In genomic region chr9:111034573-111035539, GRCh38 we compare ENCODE assay signal across 17 cellular contexts. TPM values are rescaled to one million over a fixed set of nuclear protein-coding genes. Genes with fewer than 3 reads are reported as not detected.
A peak's percentile ranks its signal among the peaks of the same experiment; 100 is the strongest.
DNase-seq lines count a peak whose midpoint lies in the region; ATAC-seq and TF ChIP-seq lines count a peak whose summit lies in the region.
"Had no signal": no experiment of that assay in that cellular context is flagged by ENCODE, and none has a peak within 500 bp of the region (broad histone marks: within the 10 kb centered on the region; RNA-seq: fewer than 3 reads in every experiment).

No MANE protein-coding gene starts in this region.

- H3K27me3 Mint-ChIP-seq in osteocyte (ENCODE audit: unreplicated experiment): no peaks in the 10 kb centered on the region

- H2AFZ ChIP-seq in ACC112 (ENCODE audit: low read length, unreplicated experiment): peak overlapping the region; percentile 8

- DNase-seq in MG63 (peak; percentile 23), esophagus muscularis mucosa (ENCODE audit: extremely low spot score) (no peak), osteocyte (ENCODE audit: extremely low spot score, unreplicated experiment) (no peak), NCI-H1417 (lab: John Stamatoyannopoulos, UW) (no peak), dermis blood vessel endothelial cell (no peak)
- no peak for DNase-seq in stimulated activated naive CD4-positive, alpha-beta T cell (lab: John Stamatoyannopoulos, UW)
- DNase-seq: AML-193, DMS53, heart left ventricle, left cardiac atrium, NCI-H2107, SK-N-SH had no signal

- peaks cover 36% of the 10 kb centered on the region for H3K4me1 ChIP-seq in ACC112 (ENCODE audit: control insufficient read depth, insufficient read depth, low read length, unreplicated experiment)
- peaks cover 8 to 29% (median 20%) of the 10 kb centered on the region in 4 donors for H3K4me1 ChIP-seq in esophagus muscularis mucosa

- no peaks in the 10 kb centered on the region for H3K9me3 Mint-ChIP-seq in osteocyte (ENCODE audit: unreplicated experiment)

- peak overlapping the region; percentile 97 for H3K27ac Mint-ChIP-seq in osteocyte (ENCODE audit: unreplicated experiment)

- ATAC-seq in HG02981 (IDR thresholded peaks at IDR 0.05; ENCODE audit: unreplicated experiment): no peak
- ATAC-seq: activated CD4-positive, CD25-positive, alpha-beta regulatory T cell treated with anti-CD3 and anti-CD28 coated beads, Interleukin-2, amount 50 U/mL, for 24 hours; heart left ventricle; left cardiac atrium had no signal

- no peak for TF ChIP-seq EP300 in esophagus muscularis mucosa (IDR thresholded peaks at IDR 0.05)

- peak overlapping the region; percentile 84 for H3K27ac ChIP-seq in ACC112 (ENCODE audit: low read depth, low read length)
- H3K27ac ChIP-seq in esophagus muscularis mucosa (replicated peaks in 1 of 4): peak overlapping the region; percentile 28 to 87 (median 57)
- H3K27ac ChIP-seq: HL-60 had no signal

- intact Hi-C loops in esophagus muscularis mucosa (cut with DNase I): loop anchor here (5.0 kb wide), 1 partner anchor 262 kb away; no protein-coding TSS in a partner anchor

- WGBS in esophagus muscularis mucosa: 79% methylated on average over 13 of the region's 13 CpGs

- H3K36me3 ChIP-seq in ACC112 (ENCODE audit: insufficient read depth, low read length): peaks cover 5% of the 10 kb centered on the region; the same call in 1 of the 2 replicates
- peaks cover 68% of the 10 kb centered on the region for H3K36me3 ChIP-seq in MG63
- H3K36me3 ChIP-seq in esophagus muscularis mucosa: no peaks in the 10 kb centered on the region
- H3K36me3 ChIP-seq: heart left ventricle had no signal

- TF ChIP-seq CTCF in esophagus muscularis mucosa (IDR thresholded peaks at IDR 0.05) (no peak), osteocyte (IDR thresholded peaks at IDR 0.05) (no peak)

- H3K79me2 ChIP-seq in ACC112 (ENCODE audit: control insufficient read depth, insufficient read depth, low read length, unreplicated experiment): peaks cover 79% of the 10 kb centered on the region

- H3K4me1 Mint-ChIP-seq in osteocyte (ENCODE audit: unreplicated experiment): peaks cover 66% of the 10 kb centered on the region

- H3K9me3 ChIP-seq in MG63 (no peaks in the 10 kb centered on the region), esophagus muscularis mucosa (no peaks in the 10 kb centered on the region)
- H3K9me3 ChIP-seq: heart left ventricle, SK-N-SH had no signal

- H3K36me3 Mint-ChIP-seq in osteocyte (ENCODE audit: unreplicated experiment): peaks cover 17% of the 10 kb centered on the region

- H3K4me3 Mint-ChIP-seq in osteocyte (ENCODE audit: unreplicated experiment): peak overlapping the region; percentile 97

- H3K4me3 ChIP-seq in ACC112 (ENCODE audit: low read depth, low read length): peak overlapping the region; percentile 94
- H3K4me3 ChIP-seq in MG63: peak overlapping the region; percentile 82
- peak overlapping the region in 3 of 4 donors; percentile 2 to 77 (median 59) for H3K4me3 ChIP-seq in esophagus muscularis mucosa

- TF ChIP-seq POLR2A in esophagus muscularis mucosa (IDR thresholded peaks at IDR 0.05; ENCODE audit: low read depth): no peak

- H3K27me3 ChIP-seq in ACC112 (ENCODE audit: insufficient read depth, low read length) (no peaks in the 10 kb centered on the region), MG63 (no peaks in the 10 kb centered on the region), esophagus muscularis mucosa (peaks cover 0 to 59% (median 11%) of the 10 kb centered on the region in 4 donors)

RNA-seq across cellular contexts. Expression of gene LPAR1, which starts 3.4 kb away (rescaled TPM):
- total RNA-seq in MG63 (2014; rRNA removed; shearing (Covaris generic); ENCODE audit: low replicate concordance): 168 and 199 TPM in 2 replicates
- total RNA-seq in esophagus muscularis mucosa: 10 to 100 TPM; 34.1 to 55.5 (median 48.8) TPM
- total RNA-seq in osteocyte: 119 and 120 TPM in 2 replicates
- 0.05 and 0.17 TPM in 2 replicates for total RNA-seq in dermis blood vessel endothelial cell
- total RNA-seq: dermis microvascular lymphatic vessel endothelial cell had no signal

Comparison
In these comparisons a context has a peak if more than half of its experiments do, and no peak if none do; other contexts are left out.
1. RNA of gene LPAR1, which starts 3.4 kb away (total RNA-seq): 168 to 199 TPM in MG63, 119 to 120 TPM in osteocyte and 34.1 to 55.5 TPM in esophagus muscularis mucosa; 0.05 to 0.17 TPM in dermis blood vessel endothelial cell; every median in the first group is over 10 times any median in the second.
2. Peak in every context shown above with its lines, with median percentiles within 50 percentile points of each other: H3K4me3 ChIP-seq.